Comparison of ENCODE assay signal across 1 cellular context in the genomic region with DNA sequence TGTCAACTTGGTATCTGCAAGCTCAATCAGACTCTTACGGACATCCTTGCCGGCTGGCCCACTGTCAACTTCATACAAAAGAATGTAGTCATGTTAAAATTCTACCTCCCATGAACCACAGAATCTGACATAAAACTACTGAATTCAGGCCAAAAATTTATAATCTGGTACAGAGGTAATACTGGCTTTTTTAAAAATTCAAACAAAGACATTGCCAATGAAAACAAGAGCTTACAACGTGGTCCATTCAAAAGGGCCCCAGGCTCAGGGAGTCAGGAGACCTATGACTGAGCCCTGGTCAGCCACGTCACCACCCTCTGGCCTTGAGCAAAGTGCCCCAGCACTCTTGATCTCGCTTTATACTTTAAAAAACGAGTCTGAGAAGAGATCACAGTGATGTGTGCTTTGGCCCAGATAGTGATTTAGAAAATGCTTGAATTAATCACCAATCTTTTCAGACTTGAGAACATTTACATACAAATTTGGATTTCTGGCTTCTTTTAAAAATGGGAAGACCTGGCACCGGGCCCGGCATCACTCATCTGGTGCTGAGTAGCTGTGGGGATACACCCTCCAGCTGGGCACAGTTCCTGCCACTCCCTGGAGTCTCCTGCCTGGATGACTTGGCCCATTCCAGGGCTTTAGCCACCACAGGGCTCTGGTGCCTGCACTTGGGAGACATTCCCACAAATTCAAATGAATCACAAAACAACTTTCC.
TF ChIP-seq lines count a peak whose summit lies in the region.

No MANE protein-coding gene starts in this region.

TF ChIP-seq in H1, 55 proteins besides CTCF, POLR2A, EP300 and RAD21 (continued from another document):
- TF ChIP-seq, protein P1, sequence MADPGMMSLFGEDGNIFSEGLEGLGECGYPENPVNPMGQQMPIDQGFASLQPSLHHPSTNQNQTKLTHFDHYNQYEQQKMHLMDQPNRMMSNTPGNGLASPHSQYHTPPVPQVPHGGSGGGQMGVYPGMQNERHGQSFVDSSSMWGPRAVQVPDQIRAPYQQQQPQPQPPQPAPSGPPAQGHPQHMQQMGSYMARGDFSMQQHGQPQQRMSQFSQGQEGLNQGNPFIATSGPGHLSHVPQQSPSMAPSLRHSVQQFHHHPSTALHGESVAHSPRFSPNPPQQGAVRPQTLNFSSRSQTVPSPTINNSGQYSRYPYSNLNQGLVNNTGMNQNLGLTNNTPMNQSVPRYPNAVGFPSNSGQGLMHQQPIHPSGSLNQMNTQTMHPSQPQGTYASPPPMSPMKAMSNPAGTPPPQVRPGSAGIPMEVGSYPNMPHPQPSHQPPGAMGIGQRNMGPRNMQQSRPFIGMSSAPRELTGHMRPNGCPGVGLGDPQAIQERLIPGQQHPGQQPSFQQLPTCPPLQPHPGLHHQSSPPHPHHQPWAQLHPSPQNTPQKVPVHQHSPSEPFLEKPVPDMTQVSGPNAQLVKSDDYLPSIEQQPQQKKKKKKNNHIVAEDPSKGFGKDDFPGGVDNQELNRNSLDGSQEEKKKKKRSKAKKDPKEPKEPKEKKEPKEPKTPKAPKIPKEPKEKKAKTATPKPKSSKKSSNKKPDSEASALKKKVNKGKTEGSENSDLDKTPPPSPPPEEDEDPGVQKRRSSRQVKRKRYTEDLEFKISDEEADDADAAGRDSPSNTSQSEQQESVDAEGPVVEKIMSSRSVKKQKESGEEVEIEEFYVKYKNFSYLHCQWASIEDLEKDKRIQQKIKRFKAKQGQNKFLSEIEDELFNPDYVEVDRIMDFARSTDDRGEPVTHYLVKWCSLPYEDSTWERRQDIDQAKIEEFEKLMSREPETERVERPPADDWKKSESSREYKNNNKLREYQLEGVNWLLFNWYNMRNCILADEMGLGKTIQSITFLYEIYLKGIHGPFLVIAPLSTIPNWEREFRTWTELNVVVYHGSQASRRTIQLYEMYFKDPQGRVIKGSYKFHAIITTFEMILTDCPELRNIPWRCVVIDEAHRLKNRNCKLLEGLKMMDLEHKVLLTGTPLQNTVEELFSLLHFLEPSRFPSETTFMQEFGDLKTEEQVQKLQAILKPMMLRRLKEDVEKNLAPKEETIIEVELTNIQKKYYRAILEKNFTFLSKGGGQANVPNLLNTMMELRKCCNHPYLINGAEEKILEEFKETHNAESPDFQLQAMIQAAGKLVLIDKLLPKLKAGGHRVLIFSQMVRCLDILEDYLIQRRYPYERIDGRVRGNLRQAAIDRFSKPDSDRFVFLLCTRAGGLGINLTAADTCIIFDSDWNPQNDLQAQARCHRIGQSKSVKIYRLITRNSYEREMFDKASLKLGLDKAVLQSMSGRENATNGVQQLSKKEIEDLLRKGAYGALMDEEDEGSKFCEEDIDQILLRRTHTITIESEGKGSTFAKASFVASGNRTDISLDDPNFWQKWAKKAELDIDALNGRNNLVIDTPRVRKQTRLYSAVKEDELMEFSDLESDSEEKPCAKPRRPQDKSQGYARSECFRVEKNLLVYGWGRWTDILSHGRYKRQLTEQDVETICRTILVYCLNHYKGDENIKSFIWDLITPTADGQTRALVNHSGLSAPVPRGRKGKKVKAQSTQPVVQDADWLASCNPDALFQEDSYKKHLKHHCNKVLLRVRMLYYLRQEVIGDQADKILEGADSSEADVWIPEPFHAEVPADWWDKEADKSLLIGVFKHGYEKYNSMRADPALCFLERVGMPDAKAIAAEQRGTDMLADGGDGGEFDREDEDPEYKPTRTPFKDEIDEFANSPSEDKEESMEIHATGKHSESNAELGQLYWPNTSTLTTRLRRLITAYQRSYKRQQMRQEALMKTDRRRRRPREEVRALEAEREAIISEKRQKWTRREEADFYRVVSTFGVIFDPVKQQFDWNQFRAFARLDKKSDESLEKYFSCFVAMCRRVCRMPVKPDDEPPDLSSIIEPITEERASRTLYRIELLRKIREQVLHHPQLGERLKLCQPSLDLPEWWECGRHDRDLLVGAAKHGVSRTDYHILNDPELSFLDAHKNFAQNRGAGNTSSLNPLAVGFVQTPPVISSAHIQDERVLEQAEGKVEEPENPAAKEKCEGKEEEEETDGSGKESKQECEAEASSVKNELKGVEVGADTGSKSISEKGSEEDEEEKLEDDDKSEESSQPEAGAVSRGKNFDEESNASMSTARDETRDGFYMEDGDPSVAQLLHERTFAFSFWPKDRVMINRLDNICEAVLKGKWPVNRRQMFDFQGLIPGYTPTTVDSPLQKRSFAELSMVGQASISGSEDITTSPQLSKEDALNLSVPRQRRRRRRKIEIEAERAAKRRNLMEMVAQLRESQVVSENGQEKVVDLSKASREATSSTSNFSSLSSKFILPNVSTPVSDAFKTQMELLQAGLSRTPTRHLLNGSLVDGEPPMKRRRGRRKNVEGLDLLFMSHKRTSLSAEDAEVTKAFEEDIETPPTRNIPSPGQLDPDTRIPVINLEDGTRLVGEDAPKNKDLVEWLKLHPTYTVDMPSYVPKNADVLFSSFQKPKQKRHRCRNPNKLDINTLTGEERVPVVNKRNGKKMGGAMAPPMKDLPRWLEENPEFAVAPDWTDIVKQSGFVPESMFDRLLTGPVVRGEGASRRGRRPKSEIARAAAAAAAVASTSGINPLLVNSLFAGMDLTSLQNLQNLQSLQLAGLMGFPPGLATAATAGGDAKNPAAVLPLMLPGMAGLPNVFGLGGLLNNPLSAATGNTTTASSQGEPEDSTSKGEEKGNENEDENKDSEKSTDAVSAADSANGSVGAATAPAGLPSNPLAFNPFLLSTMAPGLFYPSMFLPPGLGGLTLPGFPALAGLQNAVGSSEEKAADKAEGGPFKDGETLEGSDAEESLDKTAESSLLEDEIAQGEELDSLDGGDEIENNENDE (IDR thresholded peaks at IDR 0.05; ENCODE audit: insufficient replicate concordance, low read length), result no peak
- TF ChIP-seq CHD1 (IDR thresholded peaks at IDR 0.05; ENCODE audit: low read depth, low read length), result no peak
